In genomic region chr3:175751089-175751488, GRCh38 we compare ENCODE assay signal across 35 cellular contexts.
"Had no signal": no experiment of that assay in that cellular context is flagged by ENCODE, and none has a peak within 500 bp of the region (broad histone marks: within the 10 kb centered on the region; RNA-seq: fewer than 3 reads in every experiment).

No MANE protein-coding gene starts in this region.

- H3K27me3 ChIP-seq: MG63 had no signal

- DNase-seq: MG63, MM.1S, MV-4-11, NCI-H1048, NCI-H1092, NCI-H1092 treated with DMSO at 0.1 percent for 48 hours, NCI-H1105, NCI-H1105 treated with DMSO at 0.1 percent for 48 hours, NCI-H1417, NCI-H1417 treated with DMSO at 0.1 percent for 48 hours, NCI-H1436, NCI-H1436 treated with DMSO at 0.1 percent for 48 hours, NCI-H146, NCI-H1694, NCI-H1694 treated with DMSO at 0.1 percent for 48 hours, NCI-H187, NCI-H187 treated with DMSO at 0.1 percent for 48 hours, NCI-H1930, NCI-H2029, NCI-H2029 treated with DMSO at 0.1 percent for 48 hours, NCI-H2081, NCI-H2081 treated with DMSO at 0.1 percent for 48 hours, NCI-H2107, NCI-H2171, NCI-H2171 treated with DMSO at 0.1 percent for 48 hours, NCI-H2227 treated with DMSO at 0.1 percent for 48 hours, NCI-H226, NCI-H345, NCI-H446, NCI-H446 treated with DMSO at 0.1 percent for 48 hours, NCI-H510A, NCI-H510A treated with DMSO at 0.1 percent for 48 hours, NCI-H524, NCI-H524 treated with DMSO at 0.1 percent for 48 hours, NCI-H526 had no signal

- H3K9me3 ChIP-seq: MG63 had no signal

- H3K4me3 ChIP-seq: MG63 had no signal

- H3K36me3 ChIP-seq: MG63 had no signal
